In genomic region chr22:30233582-30233981, GRCh38 we compare ENCODE assay signal across 2 cellular contexts.
TF ChIP-seq lines count a peak whose summit lies in the region.

No MANE protein-coding gene starts in this region.

TF ChIP-seq in HepG2, 621 proteins besides CTCF, POLR2A, EP300 and RAD21:
- TF ChIP-seq ZNF121 (CRISPR knock-in tag; IDR thresholded peaks at IDR 0.05) (peak; percentile 57), NFAT5 (CRISPR knock-in tag; IDR thresholded peaks at IDR 0.05) (no peak)

TF ChIP-seq in WTC11, 78 proteins besides CTCF, POLR2A, EP300 and RAD21:
- TF ChIP-seq MXD4 (CRISPR knock-in tag; IDR thresholded peaks at IDR 0.05; ENCODE audit: borderline replicate concordance) (no peak), ZBTB43 (CRISPR knock-in tag; IDR thresholded peaks at IDR 0.05) (no peak), ZNF121 (CRISPR knock-in tag; IDR thresholded peaks at IDR 0.05) (peak; percentile 86; the same call in 1 of the 2 replicates)
